13 cellular contexts compared by ENCODE assay signal in the genomic region with DNA sequence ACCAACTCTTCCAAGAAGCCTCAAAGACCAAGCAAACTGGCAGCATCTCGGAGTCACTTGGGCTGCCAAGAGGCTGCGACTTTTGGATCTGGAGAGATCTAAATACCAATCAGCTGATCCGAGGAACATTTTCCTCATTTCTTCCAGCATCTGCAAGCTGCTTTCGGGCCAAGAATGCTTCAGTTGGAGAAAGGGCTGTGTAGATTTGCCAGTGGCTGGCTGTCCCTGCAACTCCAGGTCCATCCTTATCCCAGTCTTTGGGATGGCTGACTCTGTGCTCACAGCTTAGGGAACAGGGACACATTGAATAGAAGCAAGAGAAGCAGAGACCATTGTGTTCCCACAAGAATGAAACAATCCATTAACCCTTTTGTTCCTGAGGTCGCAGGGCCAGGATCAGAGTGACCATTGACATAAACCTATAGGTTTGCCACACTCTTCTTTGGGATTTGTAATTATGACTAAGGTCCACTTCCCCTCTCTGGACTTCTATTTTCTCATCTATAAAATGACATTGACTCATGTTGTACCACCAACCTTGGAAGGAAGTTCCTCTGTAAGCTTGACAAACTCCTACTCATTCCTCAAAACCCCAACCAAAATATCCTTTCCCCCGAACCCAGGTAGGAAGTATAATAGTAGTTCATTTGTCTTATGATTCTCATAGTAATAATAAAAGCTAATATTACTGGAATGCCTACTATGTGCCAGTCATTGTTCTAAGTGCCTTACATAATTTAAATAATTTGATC.
DNase-seq lines count a peak whose midpoint lies in the region; ATAC-seq lines count a peak whose summit lies in the region.
"Had no signal": no experiment of that assay in that cellular context is flagged by ENCODE, and none has a peak within 500 bp of the region (broad histone marks: within the 10 kb centered on the region; RNA-seq: fewer than 3 reads in every experiment).

No MANE protein-coding gene starts in this region.

- no peak overlapping the region for H3K4me3 ChIP-seq in skeletal muscle satellite cell (ENCODE audit: low read length)
- H3K4me3 ChIP-seq: dorsolateral prefrontal cortex had no signal

- peak; percentile 80 for ATAC-seq in Right ventricle myocardium superior (ENCODE audit: poor library complexity)
- no peak for ATAC-seq in GM18498 (IDR thresholded peaks at IDR 0.05; ENCODE audit: unreplicated experiment)
- no peak for ATAC-seq in HG03095 (IDR thresholded peaks at IDR 0.05; ENCODE audit: unreplicated experiment)
- ATAC-seq: stimulated activated memory B cell treated with anti-CD40 and anti-IgM and Interleukin-4, amounts not matched to agents 10 μg/mL and 1 μg/mL and 100 μg/mL, for 72 hours had no signal

- H3K9me3 ChIP-seq in skeletal muscle satellite cell (replicated peaks; ENCODE audit: low read length) = no peaks in the 10 kb centered on the region

- H3K4me1 ChIP-seq in skeletal muscle satellite cell (ENCODE audit: control insufficient read depth, insufficient read depth, low read length) = peaks cover 44% of the 10 kb centered on the region

- no peaks in the 10 kb centered on the region for H3K36me3 ChIP-seq in skeletal muscle satellite cell (ENCODE audit: insufficient read depth, low read length)

- H3K27me3 ChIP-seq in skeletal muscle satellite cell (ENCODE audit: control insufficient read depth, insufficient read depth, low read length) = no peaks in the 10 kb centered on the region

- intact Hi-C loops in Right ventricle myocardium superior (cut with DNase I) = no loop called here

- H3K4me2 ChIP-seq in skeletal muscle satellite cell (ENCODE audit: low read length) = peak overlapping the region; percentile 1

- DNase-seq in ELR (ENCODE audit: low read depth) (peak; percentile 83), astrocyte of the hippocampus (ENCODE audit: low read depth, low spot score) (peak; percentile 84), Right ventricle myocardium superior (peak; percentile 73), NCI-H2196 treated with DMSO at 0.1 percent for 48 hours (lab: John Stamatoyannopoulos, UW; ENCODE audit: unreplicated experiment) (no peak), A172 (ENCODE audit: low spot score) (no peak)
- DNase-seq: activated naive CD4-positive, alpha-beta T cell; dorsolateral prefrontal cortex; NCI-H1105; NCI-H748 treated with DMSO at 0.1 percent for 48 hours had no signal

- peak overlapping the region; percentile 11 for H3K9ac ChIP-seq in skeletal muscle satellite cell (ENCODE audit: low read depth, low read length)

Comparison
In these comparisons a context has a peak if more than half of its experiments do, and no peak if none do; other contexts are left out.
1. DNase-seq: peak in ELR (single experiment), astrocyte of the hippocampus (single experiment) and Right ventricle myocardium superior (single experiment); none in NCI-H2196 treated with DMSO at 0.1 percent for 48 hours (single experiment) and A172 (single experiment).